19 cellular contexts compared by ENCODE assay signal in genomic region chr7:19930051-19930450, GRCh38.
DNase-seq lines count a peak whose midpoint lies in the region; ATAC-seq and TF ChIP-seq lines count a peak whose summit lies in the region.
"Had no signal": no experiment of that assay in that cellular context is flagged by ENCODE, and none has a peak within 500 bp of the region (broad histone marks: within the 10 kb centered on the region; RNA-seq: fewer than 3 reads in every experiment).

No MANE protein-coding gene starts in this region.

- no peak for TF ChIP-seq CTCF in epithelial cell of esophagus (IDR thresholded peaks at IDR 0.05; ENCODE audit: insufficient read depth, low read depth, low read length, missing control alignments)

- no peak overlapping the region for H3K4me3 ChIP-seq in epithelial cell of esophagus (ENCODE audit: low read length)
- H3K4me3 ChIP-seq: BLaER1, K562 had no signal

- ATAC-seq in HG03354 (IDR thresholded peaks at IDR 0.05; ENCODE audit: poor library complexity, severe bottlenecking, unreplicated experiment) (no peak), HG02970 (IDR thresholded peaks at IDR 0.05; ENCODE audit: low FRiP score, unreplicated experiment) (no peak)
- ATAC-seq: K562 had no signal

- peak; percentile 37 for DNase-seq in ELR (ENCODE audit: low read depth)
- DNase-seq in M059J (ENCODE audit: low read depth) = peak; percentile 40
- peak; percentile 13 for DNase-seq in epithelial cell of esophagus (ENCODE audit: low read depth)
- DNase-seq in kidney tubule cell (ENCODE audit: low spot score) = peak; percentile 52
- DNase-seq in activated gamma-delta T cell treated with Interleukin-2 at 50 U/mL for 16 hours = no peak
- DNase-seq in SK-N-DZ (ENCODE audit: low spot score) = no peak
- DNase-seq: 8988T; CD4-positive, alpha-beta memory T cell; DMS 273 treated with DMSO at 0.1 percent for 48 hours; DMS53; DND-41; GDM1; GOT3; H9; IMR-90 had no signal

Comparison
In these comparisons a context has a peak if more than half of its experiments do, and no peak if none do; other contexts are left out.
1. DNase-seq: peak in ELR (single experiment), M059J (single experiment), epithelial cell of esophagus (single experiment) and kidney tubule cell (single experiment); none in activated gamma-delta T cell treated with Interleukin-2 at 50 U/mL for 16 hours (single experiment) and SK-N-DZ (single experiment).